Comparison of ENCODE assay signal across 25 cellular contexts in the genomic region with DNA sequence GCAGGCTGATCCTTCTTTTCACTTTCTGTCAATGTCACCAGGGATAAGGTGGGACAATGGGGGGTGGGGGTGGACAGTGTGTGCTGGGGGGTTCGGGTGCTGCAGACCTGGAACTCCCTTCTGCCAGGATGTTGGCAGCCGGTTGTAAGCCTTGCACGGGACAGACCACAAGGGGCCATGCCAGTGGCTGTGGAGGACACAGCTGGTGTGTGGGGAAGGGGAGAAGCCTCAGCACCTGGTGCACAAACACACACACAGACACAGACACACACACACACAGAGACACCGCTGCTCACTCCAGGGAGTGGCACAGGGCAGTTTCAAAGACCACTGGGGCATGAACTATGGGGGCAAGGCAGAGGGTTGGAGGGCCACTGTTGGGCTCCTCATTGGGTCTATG. TPM values are rescaled to one million over a fixed set of nuclear protein-coding genes. Genes with fewer than 3 reads are reported as not detected.
DNase-seq lines count a peak whose midpoint lies in the region; ATAC-seq and TF ChIP-seq lines count a peak whose summit lies in the region.
"Had no signal": no experiment of that assay in that cellular context is flagged by ENCODE, and none has a peak within 500 bp of the region (broad histone marks: within the 10 kb centered on the region; RNA-seq: fewer than 3 reads in every experiment).

No MANE protein-coding gene starts in this region.

- H3K27me3 ChIP-seq in CD8-positive, alpha-beta T cell (ENCODE audit: insufficient read depth, low read length) = no peaks in the 10 kb centered on the region
- H3K27me3 ChIP-seq: SJCRH30 had no signal

- H3K4me1 Mint-ChIP-seq in activated CD8-positive, alpha-beta T cell treated with anti-CD3 and anti-CD28 coated beads, Interleukin-2, amount 10 ng/mL, durations not matched to agents 7 days and 5 days (ENCODE audit: low read depth) = peaks cover 62% of the 10 kb centered on the region
- H3K4me1 Mint-ChIP-seq in activated CD8-positive, alpha-beta T cell treated with anti-CD3 and anti-CD28 coated beads for 36 hours (ENCODE audit: low read depth) = peaks cover 11% of the 10 kb centered on the region
- peaks cover 59% of the 10 kb centered on the region for H3K4me1 Mint-ChIP-seq in activated B cell treated with CpG ODN at 0.5 μM for 24 hours
- peaks cover 11% of the 10 kb centered on the region for H3K4me1 Mint-ChIP-seq in CD8-positive, alpha-beta T cell (ENCODE audit: low read depth)

- H3K4me3 Mint-ChIP-seq in activated CD8-positive, alpha-beta T cell treated with anti-CD3 and anti-CD28 coated beads, Interleukin-2, amount 10 ng/mL, durations not matched to agents 7 days and 5 days = no peak overlapping the region
- H3K4me3 Mint-ChIP-seq in activated CD8-positive, alpha-beta T cell treated with anti-CD3 and anti-CD28 coated beads for 36 hours = no peak overlapping the region
- H3K4me3 Mint-ChIP-seq in activated B cell treated with CpG ODN at 0.5 μM for 24 hours = no peak overlapping the region
- H3K4me3 Mint-ChIP-seq in CD8-positive, alpha-beta T cell = no peak overlapping the region

- no peaks in the 10 kb centered on the region for H3K36me3 Mint-ChIP-seq in activated CD8-positive, alpha-beta T cell treated with anti-CD3 and anti-CD28 coated beads, Interleukin-2, amount 10 ng/mL, durations not matched to agents 7 days and 5 days (ENCODE audit: low read depth)
- no peaks in the 10 kb centered on the region for H3K36me3 Mint-ChIP-seq in activated CD8-positive, alpha-beta T cell treated with anti-CD3 and anti-CD28 coated beads for 36 hours (ENCODE audit: low read depth)
- no peaks in the 10 kb centered on the region for H3K36me3 Mint-ChIP-seq in activated B cell treated with CpG ODN at 0.5 μM for 24 hours (ENCODE audit: low read depth)
- no peaks in the 10 kb centered on the region for H3K36me3 Mint-ChIP-seq in CD8-positive, alpha-beta T cell

- peak overlapping the region; percentile 43 for H3K27ac Mint-ChIP-seq in activated CD8-positive, alpha-beta T cell treated with anti-CD3 and anti-CD28 coated beads, Interleukin-2, amount 10 ng/mL, durations not matched to agents 7 days and 5 days
- H3K27ac Mint-ChIP-seq in activated CD8-positive, alpha-beta T cell treated with anti-CD3 and anti-CD28 coated beads for 36 hours = no peak overlapping the region
- peak overlapping the region; percentile 46 for H3K27ac Mint-ChIP-seq in activated B cell treated with CpG ODN at 0.5 μM for 24 hours
- no peak overlapping the region for H3K27ac Mint-ChIP-seq in CD8-positive, alpha-beta T cell

- POLR2A ChIA-PET in activated CD8-positive, alpha-beta T cell treated with anti-CD3 and anti-CD28 coated beads, Interleukin-2, amount 10 ng/mL, durations not matched to agents 7 days and 5 days (lab: Charles Lee) = no interaction called here
- POLR2A ChIA-PET in activated CD8-positive, alpha-beta T cell treated with anti-CD3 and anti-CD28 coated beads for 36 hours (lab: Charles Lee) = no interaction called here
- POLR2A ChIA-PET in activated B cell treated with CpG ODN at 0.5 μM for 24 hours (lab: Charles Lee) = interaction anchor here (0.6 kb wide), 1 partner anchor 319 kb away, joined by 4 read pairs; no protein-coding TSS in a partner anchor
- POLR2A ChIA-PET in CD8-positive, alpha-beta T cell (lab: Charles Lee) = no interaction called here

- no peak for DNase-seq in activated CD8-positive, alpha-beta T cell treated with anti-CD3 and anti-CD28 coated beads, Interleukin-2, amount 10 ng/mL, durations not matched to agents 7 days and 5 days
- no peak for DNase-seq in activated CD8-positive, alpha-beta T cell treated with anti-CD3 and anti-CD28 coated beads for 36 hours
- DNase-seq in activated B cell treated with CpG ODN at 0.5 μM for 24 hours = no peak
- DNase-seq in myocyte (ENCODE audit: low read depth) = peak; percentile 34
- DNase-seq in DMS153 treated with DMSO at 0.1 percent for 48 hours (lab: John Stamatoyannopoulos, UW; ENCODE audit: unreplicated experiment) = no peak
- DNase-seq in CD8-positive, alpha-beta T cell = no peak
- DNase-seq: AML-193, DMS 273 treated with DMSO at 0.1 percent for 48 hours, GDM1, MM.1S, NCI-H1048, NCI-H1436, NCI-H187 treated with DMSO at 0.1 percent for 48 hours, NCI-H2107, NCI-H446 treated with DMSO at 0.1 percent for 48 hours, NCI-H526 treated with DMSO at 0.1 percent for 48 hours, OCI-M1, SJCRH30 had no signal

- H3K36me3 ChIP-seq in CD8-positive, alpha-beta T cell (ENCODE audit: insufficient read depth, low read length) = no peaks in the 10 kb centered on the region
- H3K36me3 ChIP-seq: SJCRH30 had no signal

- no peak for ATAC-seq in activated CD8-positive, alpha-beta T cell treated with anti-CD3 and anti-CD28 coated beads, Interleukin-2, amount 10 ng/mL, durations not matched to agents 7 days and 5 days
- no peak for ATAC-seq in activated CD8-positive, alpha-beta T cell treated with anti-CD3 and anti-CD28 coated beads for 36 hours
- ATAC-seq in activated B cell treated with CpG ODN at 0.5 μM for 24 hours (ENCODE audit: low read depth) (no peak), GM21528 (IDR thresholded peaks at IDR 0.05; ENCODE audit: low FRiP score, unreplicated experiment) (no peak)
- no peak for ATAC-seq in CD8-positive, alpha-beta T cell
- ATAC-seq: HCT116 had no signal

- H3K4me1 ChIP-seq in CD8-positive, alpha-beta T cell (ENCODE audit: insufficient read depth, low read length) = peaks cover 14% of the 10 kb centered on the region

- TF ChIP-seq CTCF in activated CD8-positive, alpha-beta T cell treated with anti-CD3 and anti-CD28 coated beads for 36 hours (IDR thresholded peaks at IDR 0.05) = no peak
- TF ChIP-seq CTCF in activated B cell treated with CpG ODN at 0.5 μM for 24 hours (IDR thresholded peaks at IDR 0.05) = no peak
- no peak for TF ChIP-seq CTCF in CD8-positive, alpha-beta T cell (IDR thresholded peaks at IDR 0.05)

- peaks cover 26% of the 10 kb centered on the region for H3K27me3 Mint-ChIP-seq in activated CD8-positive, alpha-beta T cell treated with anti-CD3 and anti-CD28 coated beads, Interleukin-2, amount 10 ng/mL, durations not matched to agents 7 days and 5 days (ENCODE audit: low read depth)
- H3K27me3 Mint-ChIP-seq in activated CD8-positive, alpha-beta T cell treated with anti-CD3 and anti-CD28 coated beads for 36 hours = peaks cover 53% of the 10 kb centered on the region
- peaks cover 2% of the 10 kb centered on the region for H3K27me3 Mint-ChIP-seq in activated B cell treated with CpG ODN at 0.5 μM for 24 hours
- peaks cover 45% of the 10 kb centered on the region for H3K27me3 Mint-ChIP-seq in CD8-positive, alpha-beta T cell (ENCODE audit: low read depth)

- H3K27ac ChIP-seq in CD8-positive, alpha-beta T cell (ENCODE audit: low read depth, low read length) = no peak overlapping the region
- H3K27ac ChIP-seq: SJCRH30 had no signal

- intact Hi-C loops in activated CD8-positive, alpha-beta T cell treated with anti-CD3 and anti-CD28 coated beads for 36 hours (cut with micrococcal nuclease) = loop anchor here (10.0 kb wide), 1 partner anchor 118 kb away; no protein-coding TSS in a partner anchor
- intact Hi-C loops in activated B cell treated with CpG ODN at 0.5 μM for 24 hours (cut with micrococcal nuclease) = loop anchor here (10.0 kb wide), 3 partner anchors 268 to 412 kb away; a partner anchor contains a TSS
- intact Hi-C loops in CD8-positive, alpha-beta T cell (cut with DNase I, micrococcal nuclease) = no loop called here

- H3K4me3 ChIP-seq in CD8-positive, alpha-beta T cell (ENCODE audit: low read depth, low read length) = no peak overlapping the region
- H3K4me3 ChIP-seq: SJCRH30 had no signal

- CTCF ChIA-PET in activated CD8-positive, alpha-beta T cell treated with anti-CD3 and anti-CD28 coated beads, Interleukin-2, amount 10 ng/mL, durations not matched to agents 7 days and 5 days (lab: Charles Lee) = no interaction called here
- CTCF ChIA-PET in activated CD8-positive, alpha-beta T cell treated with anti-CD3 and anti-CD28 coated beads for 36 hours (lab: Charles Lee) = no interaction called here
- CTCF ChIA-PET in activated B cell treated with CpG ODN at 0.5 μM for 24 hours (lab: Charles Lee) = no interaction called here
- CTCF ChIA-PET in CD8-positive, alpha-beta T cell (lab: Charles Lee) = no interaction called here

- no peaks in the 10 kb centered on the region for H3K9me3 Mint-ChIP-seq in activated CD8-positive, alpha-beta T cell treated with anti-CD3 and anti-CD28 coated beads, Interleukin-2, amount 10 ng/mL, durations not matched to agents 7 days and 5 days (ENCODE audit: insufficient read depth)
- no peaks in the 10 kb centered on the region for H3K9me3 Mint-ChIP-seq in activated CD8-positive, alpha-beta T cell treated with anti-CD3 and anti-CD28 coated beads for 36 hours
- no peaks in the 10 kb centered on the region for H3K9me3 Mint-ChIP-seq in activated B cell treated with CpG ODN at 0.5 μM for 24 hours
- no peaks in the 10 kb centered on the region for H3K9me3 Mint-ChIP-seq in CD8-positive, alpha-beta T cell

- H3K9me3 ChIP-seq in CD8-positive, alpha-beta T cell (ENCODE audit: low read length) = no peaks in the 10 kb centered on the region
- H3K9me3 ChIP-seq: SJCRH30 had no signal

RNA-seq across cellular contexts. Expression of a gene that starts 3.6 kb away (rescaled TPM):
- under 1 TPM; 0.34 to 0.74 TPM for total RNA-seq in activated CD8-positive, alpha-beta T cell treated with anti-CD3 and anti-CD28 coated beads, Interleukin-2, amount 10 ng/mL, durations not matched to agents 7 days and 5 days
- not detected for total RNA-seq in activated CD8-positive, alpha-beta T cell treated with anti-CD3 and anti-CD28 coated beads for 36 hours
- total RNA-seq in activated B cell treated with CpG ODN at 0.5 μM for 24 hours (0.58 and 0.83 TPM in 2 replicates), myocyte (not detected in 2 replicates)
- not detected for polyA plus RNA-seq in myocyte (2012)
- total RNA-seq in CD8-positive, alpha-beta T cell = not detected
- total RNA-seq: A172, H1, HT1080, LHCN-M2 had no signal
- polyA plus RNA-seq: AG04450, H1 had no signal

Comparison
In these comparisons a context has a peak if more than half of its experiments do, and no peak if none do; other contexts are left out.
1. H3K27ac Mint-ChIP-seq: peak in activated CD8-positive, alpha-beta T cell treated with anti-CD3 and anti-CD28 coated beads, Interleukin-2, amount 10 ng/mL, durations not matched to agents 7 days and 5 days (single experiment) and activated B cell treated with CpG ODN at 0.5 μM for 24 hours (single experiment); none in activated CD8-positive, alpha-beta T cell treated with anti-CD3 and anti-CD28 coated beads for 36 hours (single experiment) and CD8-positive, alpha-beta T cell (single experiment).
2. intact Hi-C loops: an anchor here in activated CD8-positive, alpha-beta T cell treated with anti-CD3 and anti-CD28 coated beads for 36 hours (10.0 kb wide) and activated B cell treated with CpG ODN at 0.5 μM for 24 hours (10.0 kb wide); none called in CD8-positive, alpha-beta T cell.